ENCODE assay signal across 23 cellular contexts in genomic region chr11:1258401-1259075, GRCh38. TPM values are rescaled to one million over a fixed set of nuclear protein-coding genes. Genes with fewer than 3 reads are reported as not detected.
"Had no signal": no experiment of that assay in that cellular context is flagged by ENCODE, and none has a peak within 500 bp of the region (broad histone marks: within the 10 kb centered on the region; RNA-seq: fewer than 3 reads in every experiment).

No MANE protein-coding gene starts in this region.

- H3K4me3 ChIP-seq: esophagus squamous epithelium, lung, sigmoid colon, testis, tibial artery, upper lobe of left lung had no signal

- ATAC-seq: effector memory CD8-positive, alpha-beta T cell; natural killer cell; stimulated activated memory B cell treated with anti-CD40 and anti-IgM and Interleukin-4, amounts not matched to agents 10 μg/mL and 1 μg/mL and 100 μg/mL, for 72 hours; stimulated activated naive CD8-positive, alpha-beta T cell treated with anti-CD3 and anti-CD28 coated beads, Interleukin-15, Interleukin-2, amounts not matched to agents 100 U/mL and 50 U/mL, for 24 hours had no signal

- H3K27ac ChIP-seq: esophagus squamous epithelium, parathyroid adenoma, sigmoid colon, testis, tibial artery, upper lobe of left lung had no signal

- H3K36me3 ChIP-seq: esophagus squamous epithelium, sigmoid colon, tibial artery, upper lobe of left lung had no signal

- H3K27ac Mint-ChIP-seq: effector memory CD8-positive, alpha-beta T cell; memory B cell; natural killer cell; progenitor cell of endocrine pancreas; stimulated activated memory B cell treated with anti-CD40 and anti-IgM and Interleukin-4, amounts not matched to agents 10 μg/mL and 1 μg/mL and 100 μg/mL, for 72 hours had no signal

- H3K9ac ChIP-seq: parathyroid adenoma had no signal

- DNase-seq: cortex of kidney; effector memory CD8-positive, alpha-beta T cell; erythroblast; esophagus squamous epithelium; foreskin melanocyte; natural killer cell; sigmoid colon; stimulated activated CD4-positive, alpha-beta T cell treated with anti-CD3 and anti-CD28 coated beads, Interleukin-4, amount 100 ng/mL, for 4 hours; stimulated activated naive CD8-positive, alpha-beta T cell treated with anti-CD3 and anti-CD28 coated beads, Interleukin-15, Interleukin-2, amounts not matched to agents 100 U/mL and 50 U/mL, for 24 hours; substantia nigra; testis; tibial artery had no signal

- H3K36me3 Mint-ChIP-seq: memory B cell; natural killer cell; stimulated activated memory B cell treated with anti-CD40 and anti-IgM and Interleukin-4, amounts not matched to agents 10 μg/mL and 1 μg/mL and 100 μg/mL, for 72 hours had no signal

- H3K27me3 Mint-ChIP-seq: effector memory CD8-positive, alpha-beta T cell; memory B cell; stimulated activated memory B cell treated with anti-CD40 and anti-IgM and Interleukin-4, amounts not matched to agents 10 μg/mL and 1 μg/mL and 100 μg/mL, for 72 hours had no signal

- H3K9me3 ChIP-seq: esophagus squamous epithelium, sigmoid colon, testis, tibial artery, upper lobe of left lung had no signal

- H3K4me3 Mint-ChIP-seq: effector memory CD8-positive, alpha-beta T cell; memory B cell; natural killer cell; stimulated activated memory B cell treated with anti-CD40 and anti-IgM and Interleukin-4, amounts not matched to agents 10 μg/mL and 1 μg/mL and 100 μg/mL, for 72 hours had no signal

- H2AFZ ChIP-seq: parathyroid adenoma had no signal

- H3K9me3 Mint-ChIP-seq: effector memory CD8-positive, alpha-beta T cell; memory B cell; natural killer cell; stimulated activated memory B cell treated with anti-CD40 and anti-IgM and Interleukin-4, amounts not matched to agents 10 μg/mL and 1 μg/mL and 100 μg/mL, for 72 hours had no signal

- H3K27me3 ChIP-seq: sigmoid colon, testis, upper lobe of left lung had no signal

RNA-seq across cellular contexts. Expression of gene MUC5B, which starts 35.7 kb away (rescaled TPM):
- total RNA-seq: dermis microvascular lymphatic vessel endothelial cell, natural killer cell, osteoblast, progenitor cell of endocrine pancreas, skeletal muscle tissue had no signal
- polyA plus RNA-seq: keratinocyte, neural cell had no signal
